In the genomic region with DNA sequence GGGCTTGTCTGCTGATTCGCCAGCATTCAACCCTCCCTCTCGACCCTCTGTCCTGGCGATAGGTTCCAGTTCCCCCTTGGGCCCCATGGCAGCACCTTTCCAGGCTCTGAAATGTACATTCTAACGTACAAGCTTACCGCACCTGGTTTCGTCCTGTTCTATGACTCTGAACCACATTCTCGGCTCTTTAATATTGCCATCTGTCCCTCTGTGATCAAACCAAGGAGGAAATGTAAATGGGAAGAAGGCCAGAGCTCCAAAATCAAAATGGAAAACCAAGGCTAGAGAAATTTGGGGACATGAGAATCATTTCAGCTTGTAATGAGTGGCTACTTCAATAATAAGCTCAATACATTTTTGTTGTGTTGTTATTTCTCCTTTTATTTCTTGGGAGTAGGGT, we compare ENCODE assay signal across 16 cellular contexts.
DNase-seq lines count a peak whose midpoint lies in the region; TF ChIP-seq lines count a peak whose summit lies in the region.
"Had no signal": no experiment of that assay in that cellular context is flagged by ENCODE, and none has a peak within 500 bp of the region (broad histone marks: within the 10 kb centered on the region; RNA-seq: fewer than 3 reads in every experiment).

No MANE protein-coding gene starts in this region.

- no peak overlapping the region for H3K4me3 ChIP-seq in BLaER1
- H3K4me3 ChIP-seq in parathyroid adenoma (ENCODE audit: low read depth, low read length), result no peak overlapping the region
- no peak overlapping the region for H3K4me3 ChIP-seq in testis
- H3K4me3 ChIP-seq: PC-9, SK-N-MC, tibial nerve had no signal

- no peak overlapping the region for H3K4me3 Mint-ChIP-seq in chondrocyte (ENCODE audit: unreplicated experiment)
- H3K4me3 Mint-ChIP-seq in CD14-positive monocyte, result no peak overlapping the region
- H3K4me3 Mint-ChIP-seq: activated naive CD4-positive, alpha-beta T cell treated with anti-CD3 and anti-CD28 coated beads, Interleukin-2, amount 10 ng/mL, durations not matched to agents 7 days and 5 days had no signal

- TF ChIP-seq POLR2A in testis (IDR thresholded peaks at IDR 0.05), result no peak

- DNase-seq in NCI-H1694 treated with DMSO at 0.1 percent for 48 hours (lab: John Stamatoyannopoulos, UW), result peak; percentile 81
- no peak for DNase-seq in chondrocyte (ENCODE audit: low spot score)
- no peak for DNase-seq in stimulated activated CD4-positive, alpha-beta T cell treated with anti-CD3 and anti-CD28 coated beads, Interleukin-12 subunit alpha, Interleukin-12 subunit beta, amount 100 ng/mL, for 4 hours
- no peak for DNase-seq in testis
- no peak for DNase-seq in CD14-positive monocyte (ENCODE audit: low spot score)
- DNase-seq in NCI-H146 treated with DMSO at 0.1 percent for 48 hours (lab: John Stamatoyannopoulos, UW; ENCODE audit: unreplicated experiment), result no peak
- DNase-seq: activated naive CD4-positive, alpha-beta T cell treated with anti-CD3 and anti-CD28 coated beads, Interleukin-2, amount 10 ng/mL, durations not matched to agents 7 days and 5 days; activated T-cell treated with anti-CD3 and anti-CD28 coated beads, Interleukin-2, amount 50 U/mL, for 48 hours; KG1; NCI-H2029; NCI-H774; PC-9 had no signal

- no peaks in the 10 kb centered on the region for H3K36me3 ChIP-seq in BLaER1
- H3K36me3 ChIP-seq in parathyroid adenoma (ENCODE audit: control insufficient read depth, insufficient read depth, low read length), result no peaks in the 10 kb centered on the region
- H3K36me3 ChIP-seq in testis (ENCODE audit: low read depth, missing control alignments), result no peaks in the 10 kb centered on the region
- H3K36me3 ChIP-seq: tibial nerve had no signal

- no peaks in the 10 kb centered on the region for H3K27me3 ChIP-seq in BLaER1
- no peaks in the 10 kb centered on the region for H3K27me3 ChIP-seq in parathyroid adenoma (ENCODE audit: control insufficient read depth, insufficient read depth, low read length)
- H3K27me3 ChIP-seq in testis, result no peaks in the 10 kb centered on the region
- H3K27me3 ChIP-seq: tibial nerve had no signal

- peak overlapping the region; percentile 65 for H2AFZ ChIP-seq in parathyroid adenoma
- H2AFZ ChIP-seq: PC-9 had no signal

- TF ChIP-seq CTCF in chondrocyte (IDR thresholded peaks at IDR 0.05) (no peak), parathyroid adenoma (IDR thresholded peaks at IDR 0.05) (no peak), testis (IDR thresholded peaks at IDR 0.05) (no peak), CD14-positive monocyte (IDR thresholded peaks at IDR 0.05) (no peak)

- H3K4me1 Mint-ChIP-seq in chondrocyte (ENCODE audit: low read depth), result peaks cover 18% of the 10 kb centered on the region
- peaks cover 25% of the 10 kb centered on the region for H3K4me1 Mint-ChIP-seq in CD14-positive monocyte

- H3K27ac Mint-ChIP-seq in chondrocyte (ENCODE audit: unreplicated experiment) (peak overlapping the region; percentile 38), CD14-positive monocyte (no peak overlapping the region)
- H3K27ac Mint-ChIP-seq: activated naive CD4-positive, alpha-beta T cell treated with anti-CD3 and anti-CD28 coated beads, Interleukin-2, amount 10 ng/mL, durations not matched to agents 7 days and 5 days had no signal

- intact Hi-C loops in testis (cut with DNase I; ENCODE audit: low total_unique reads) (loop anchor here (5.0 kb wide), 1 partner anchor 297 kb away; no protein-coding TSS in a partner anchor), CD14-positive monocyte (cut with micrococcal nuclease) (loop anchor here in 1 of 2 donors (10.0 kb wide), 1 partner anchor 304 kb away; a partner anchor contains a TSS)

- 82 to 90% methylated on average over 7 of the region's 7 CpGs for WGBS in testis, 2 donors

- H3K9me3 ChIP-seq in BLaER1, result no peaks in the 10 kb centered on the region
- H3K9me3 ChIP-seq in parathyroid adenoma (ENCODE audit: control insufficient read depth, low read length), result no peaks in the 10 kb centered on the region
- no peaks in the 10 kb centered on the region for H3K9me3 ChIP-seq in testis
- H3K9me3 ChIP-seq: tibial nerve had no signal

- H3K36me3 Mint-ChIP-seq in chondrocyte (ENCODE audit: low read depth) (no peaks in the 10 kb centered on the region), CD14-positive monocyte (no peaks in the 10 kb centered on the region)
- H3K36me3 Mint-ChIP-seq: activated naive CD4-positive, alpha-beta T cell treated with anti-CD3 and anti-CD28 coated beads, Interleukin-2, amount 10 ng/mL, durations not matched to agents 7 days and 5 days had no signal

- no peaks in the 10 kb centered on the region for H4K20me1 ChIP-seq in BLaER1

- H3K27ac ChIP-seq in BLaER1 (peak overlapping the region; percentile 74), parathyroid adenoma (peak overlapping the region; percentile 79), testis (peak overlapping the region in 1 of 2 donors; percentile 8)
- H3K27ac ChIP-seq: PC-9, SK-N-MC had no signal

- peak overlapping the region; percentile 83 for H3K4me2 ChIP-seq in BLaER1
- no peak overlapping the region for H3K4me2 ChIP-seq in parathyroid adenoma (ENCODE audit: low read length)
- H3K4me2 ChIP-seq: PC-9 had no signal

- H3K4me1 ChIP-seq in BLaER1 (peaks cover 48% of the 10 kb centered on the region), parathyroid adenoma (peaks cover 34% of the 10 kb centered on the region), testis (peaks cover 4% of the 10 kb centered on the region)

- H3K9me3 Mint-ChIP-seq in chondrocyte (ENCODE audit: low read depth), result no peaks in the 10 kb centered on the region
- no peaks in the 10 kb centered on the region for H3K9me3 Mint-ChIP-seq in CD14-positive monocyte
- H3K9me3 Mint-ChIP-seq: activated naive CD4-positive, alpha-beta T cell treated with anti-CD3 and anti-CD28 coated beads, Interleukin-2, amount 10 ng/mL, durations not matched to agents 7 days and 5 days had no signal

- no peaks in the 10 kb centered on the region for H3K27me3 Mint-ChIP-seq in chondrocyte (ENCODE audit: low read depth)
- H3K27me3 Mint-ChIP-seq in CD14-positive monocyte (ENCODE audit: low read depth in 3 of 3), result peaks cover 0 to 2% (median 2%) of the 10 kb centered on the region in 3 donors

- peak overlapping the region; percentile 25; the same call in 1 of the 2 replicates for H3K9ac ChIP-seq in BLaER1
- H3K9ac ChIP-seq in parathyroid adenoma, result no peak overlapping the region

- no peaks in the 10 kb centered on the region for H3K79me2 ChIP-seq in parathyroid adenoma
